ENCODE assay signal across 1 cellular context in the genomic region with DNA sequence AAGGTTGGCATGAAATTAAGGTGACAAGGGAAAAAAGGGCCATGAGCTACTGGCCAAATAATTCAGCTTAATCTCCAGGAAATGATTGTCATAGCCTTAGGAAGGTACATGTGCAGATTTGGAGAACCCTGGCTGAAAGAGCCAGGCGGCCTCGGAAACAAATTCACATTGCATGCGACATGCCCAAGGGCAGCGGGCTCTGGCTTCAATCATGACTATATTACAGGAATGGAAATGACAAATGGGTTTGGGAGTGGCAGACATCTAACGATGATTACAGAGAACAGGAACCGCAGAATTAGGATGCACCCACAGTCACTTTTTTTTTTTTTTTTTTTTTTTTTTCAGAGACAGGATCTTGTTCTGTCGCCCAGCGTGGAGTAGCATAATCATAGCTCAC.
TF ChIP-seq lines count a peak whose summit lies in the region.

No MANE protein-coding gene starts in this region.

TF ChIP-seq in SK-N-SH, 30 proteins besides CTCF, POLR2A, EP300 and RAD21 (continued from another document):
- TF ChIP-seq, protein P1, sequence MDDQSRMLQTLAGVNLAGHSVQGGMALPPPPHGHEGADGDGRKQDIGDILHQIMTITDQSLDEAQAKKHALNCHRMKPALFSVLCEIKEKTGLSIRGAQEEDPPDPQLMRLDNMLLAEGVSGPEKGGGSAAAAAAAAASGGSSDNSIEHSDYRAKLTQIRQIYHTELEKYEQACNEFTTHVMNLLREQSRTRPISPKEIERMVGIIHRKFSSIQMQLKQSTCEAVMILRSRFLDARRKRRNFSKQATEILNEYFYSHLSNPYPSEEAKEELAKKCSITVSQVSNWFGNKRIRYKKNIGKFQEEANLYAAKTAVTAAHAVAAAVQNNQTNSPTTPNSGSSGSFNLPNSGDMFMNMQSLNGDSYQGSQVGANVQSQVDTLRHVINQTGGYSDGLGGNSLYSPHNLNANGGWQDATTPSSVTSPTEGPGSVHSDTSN (IDR thresholded peaks at IDR 0.05) = peak; percentile 74
- TF ChIP-seq CHD2 (IDR thresholded peaks at IDR 0.05; ENCODE audit: low read length, partially characterized antibody) (peak; percentile 90), TEAD4 (IDR thresholded peaks at IDR 0.05; ENCODE audit: borderline replicate concordance, insufficient read depth) (peak; percentile 55; the same call in 1 of the 2 replicates), RCOR1 (IDR thresholded peaks at IDR 0.05; ENCODE audit: low read length) (peak; percentile 89), TCF12 (IDR thresholded peaks at IDR 0.05) (peak; percentile 93), MXI1 (IDR thresholded peaks at IDR 0.05; ENCODE audit: low read depth, low read length) (peak; percentile 81; the same call in 1 of the 2 replicates), JUND (IDR thresholded peaks at IDR 0.05) (peak; percentile 28; the same call in 1 of the 2 replicates), FOXJ3 (CRISPR knock-in tag; IDR thresholded peaks at IDR 0.05) (peak; percentile 92), RFX5 (IDR thresholded peaks at IDR 0.05; ENCODE audit: low read length) (peak; percentile 69), FOXM1 (IDR thresholded peaks at IDR 0.05; ENCODE audit: low read depth) (0 out of 2 replicates have a peak, but pooled peaks have one; percentile 14), SIN3A (IDR thresholded peaks at IDR 0.05; ENCODE audit: borderline replicate concordance, low read depth, low read length) (no peak)
- TF ChIP-seq, protein P2, sequence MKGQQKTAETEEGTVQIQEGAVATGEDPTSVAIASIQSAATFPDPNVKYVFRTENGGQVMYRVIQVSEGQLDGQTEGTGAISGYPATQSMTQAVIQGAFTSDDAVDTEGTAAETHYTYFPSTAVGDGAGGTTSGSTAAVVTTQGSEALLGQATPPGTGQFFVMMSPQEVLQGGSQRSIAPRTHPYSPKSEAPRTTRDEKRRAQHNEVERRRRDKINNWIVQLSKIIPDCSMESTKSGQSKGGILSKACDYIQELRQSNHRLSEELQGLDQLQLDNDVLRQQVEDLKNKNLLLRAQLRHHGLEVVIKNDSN (IDR thresholded peaks at IDR 0.05; ENCODE audit: borderline replicate concordance, low read depth) = no peak
- TF ChIP-seq, protein P3, sequence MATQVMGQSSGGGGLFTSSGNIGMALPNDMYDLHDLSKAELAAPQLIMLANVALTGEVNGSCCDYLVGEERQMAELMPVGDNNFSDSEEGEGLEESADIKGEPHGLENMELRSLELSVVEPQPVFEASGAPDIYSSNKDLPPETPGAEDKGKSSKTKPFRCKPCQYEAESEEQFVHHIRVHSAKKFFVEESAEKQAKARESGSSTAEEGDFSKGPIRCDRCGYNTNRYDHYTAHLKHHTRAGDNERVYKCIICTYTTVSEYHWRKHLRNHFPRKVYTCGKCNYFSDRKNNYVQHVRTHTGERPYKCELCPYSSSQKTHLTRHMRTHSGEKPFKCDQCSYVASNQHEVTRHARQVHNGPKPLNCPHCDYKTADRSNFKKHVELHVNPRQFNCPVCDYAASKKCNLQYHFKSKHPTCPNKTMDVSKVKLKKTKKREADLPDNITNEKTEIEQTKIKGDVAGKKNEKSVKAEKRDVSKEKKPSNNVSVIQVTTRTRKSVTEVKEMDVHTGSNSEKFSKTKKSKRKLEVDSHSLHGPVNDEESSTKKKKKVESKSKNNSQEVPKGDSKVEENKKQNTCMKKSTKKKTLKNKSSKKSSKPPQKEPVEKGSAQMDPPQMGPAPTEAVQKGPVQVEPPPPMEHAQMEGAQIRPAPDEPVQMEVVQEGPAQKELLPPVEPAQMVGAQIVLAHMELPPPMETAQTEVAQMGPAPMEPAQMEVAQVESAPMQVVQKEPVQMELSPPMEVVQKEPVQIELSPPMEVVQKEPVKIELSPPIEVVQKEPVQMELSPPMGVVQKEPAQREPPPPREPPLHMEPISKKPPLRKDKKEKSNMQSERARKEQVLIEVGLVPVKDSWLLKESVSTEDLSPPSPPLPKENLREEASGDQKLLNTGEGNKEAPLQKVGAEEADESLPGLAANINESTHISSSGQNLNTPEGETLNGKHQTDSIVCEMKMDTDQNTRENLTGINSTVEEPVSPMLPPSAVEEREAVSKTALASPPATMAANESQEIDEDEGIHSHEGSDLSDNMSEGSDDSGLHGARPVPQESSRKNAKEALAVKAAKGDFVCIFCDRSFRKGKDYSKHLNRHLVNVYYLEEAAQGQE (IDR thresholded peaks at IDR 0.05; ENCODE audit: low read depth, low read length) = 0 out of 2 replicates have a peak, but pooled peaks have one; percentile 17
